ENCODE assay signal across 1 cellular context in the genomic region with DNA sequence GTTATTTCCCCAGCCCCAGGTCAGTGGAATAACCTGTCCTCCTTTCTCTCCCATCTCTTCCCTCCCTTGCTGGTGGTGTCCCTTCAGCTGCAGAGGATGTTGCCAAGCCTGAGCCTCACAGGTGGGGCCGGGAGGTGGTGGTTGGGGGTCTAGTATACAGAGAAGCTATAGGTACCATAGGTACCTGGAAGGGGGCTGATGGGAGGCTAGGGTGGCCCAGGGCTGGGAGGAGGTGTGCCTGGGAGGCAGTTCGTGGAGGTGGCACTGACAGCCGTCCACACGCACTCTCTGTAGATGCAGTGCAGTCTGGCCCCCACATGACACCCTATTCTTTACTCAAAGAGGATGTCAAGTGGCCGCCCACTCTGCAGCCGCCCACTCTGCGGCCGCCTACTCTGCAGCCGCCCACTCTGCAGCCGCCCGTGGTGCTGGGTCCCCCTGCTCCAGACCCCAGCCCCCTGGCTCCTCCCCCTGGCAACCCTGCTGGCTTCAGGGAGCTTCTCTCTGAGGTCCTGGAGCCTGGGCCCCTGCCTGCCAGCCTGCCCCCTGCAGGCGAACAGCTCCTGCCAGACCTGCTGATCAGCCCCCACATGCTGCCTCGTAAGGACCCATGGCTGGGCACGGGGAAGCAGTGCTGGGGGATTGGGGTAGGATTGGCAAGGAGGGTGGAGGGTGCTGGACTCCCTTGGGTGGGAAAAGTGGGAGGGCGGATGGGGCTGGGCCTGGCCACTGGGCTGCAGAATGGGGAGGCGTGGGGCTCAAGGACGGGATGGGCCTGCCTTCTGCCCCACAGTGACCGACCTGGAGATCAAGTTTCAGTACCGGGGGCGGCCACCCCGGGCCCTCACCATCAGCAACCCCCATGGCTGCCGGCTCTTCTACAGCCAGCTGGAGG.
TF ChIP-seq lines count a peak whose summit lies in the region.

No MANE protein-coding gene starts in this region.

TF ChIP-seq in SK-N-SH, 30 proteins besides CTCF, POLR2A, EP300 and RAD21 (continued from another document):
- TF ChIP-seq, protein P1, sequence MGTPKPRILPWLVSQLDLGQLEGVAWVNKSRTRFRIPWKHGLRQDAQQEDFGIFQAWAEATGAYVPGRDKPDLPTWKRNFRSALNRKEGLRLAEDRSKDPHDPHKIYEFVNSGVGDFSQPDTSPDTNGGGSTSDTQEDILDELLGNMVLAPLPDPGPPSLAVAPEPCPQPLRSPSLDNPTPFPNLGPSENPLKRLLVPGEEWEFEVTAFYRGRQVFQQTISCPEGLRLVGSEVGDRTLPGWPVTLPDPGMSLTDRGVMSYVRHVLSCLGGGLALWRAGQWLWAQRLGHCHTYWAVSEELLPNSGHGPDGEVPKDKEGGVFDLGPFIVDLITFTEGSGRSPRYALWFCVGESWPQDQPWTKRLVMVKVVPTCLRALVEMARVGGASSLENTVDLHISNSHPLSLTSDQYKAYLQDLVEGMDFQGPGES (IDR thresholded peaks at IDR 0.05; ENCODE audit: low read depth, low read length): no peak
- no peak for TF ChIP-seq GABPA (IDR thresholded peaks at IDR 0.05; ENCODE audit: low read depth)
